12 cellular contexts compared by ENCODE assay signal in genomic region chr5:173679909-173680626, GRCh38.
DNase-seq lines count a peak whose midpoint lies in the region; ATAC-seq, FAIRE-seq and TF ChIP-seq lines count a peak whose summit lies in the region.
"Had no signal": no experiment of that assay in that cellular context is flagged by ENCODE, and none has a peak within 500 bp of the region (broad histone marks: within the 10 kb centered on the region; RNA-seq: fewer than 3 reads in every experiment).

No MANE protein-coding gene starts in this region.

- no peak for TF ChIP-seq POLR2A in GM12878 (IDR thresholded peaks at IDR 0.05; ENCODE audit: low read depth, low read length)
- no peak for TF ChIP-seq POLR2A in Peyer's patch (IDR thresholded peaks at IDR 0.05)
- TF ChIP-seq POLR2A in ovary (IDR thresholded peaks at IDR 0.05): no peak

- RAD21 ChIA-PET in GM12878 (lab: Charles Lee; ENCODE audit: unreplicated experiment): interaction anchor here (0.8 to 2.1 kb wide), 19 partner anchors 15 to 241 kb away, joined by 3 to 18 read pairs (median 4); no protein-coding TSS in a partner anchor

- POLR2A ChIA-PET in GM12878 (lab: Charles Lee): interaction anchor here (0.7 to 2.0 kb wide), 10 partner anchors 8 to 281 kb away, joined by 3 to 5 read pairs (median 4); partner anchors contain the start of gene CPEB4

- peak overlapping the region; percentile 6 for H2AFZ ChIP-seq in GM12878 (ENCODE audit: control insufficient read depth, low read depth, low read length)

- H4K20me1 ChIP-seq in GM12878 (ENCODE audit: control insufficient read depth, insufficient read depth): no peaks in the 10 kb centered on the region

- peak; percentile 83 for ATAC-seq in GM18498 (IDR thresholded peaks at IDR 0.05; ENCODE audit: unreplicated experiment)
- peak; percentile 44 for ATAC-seq in GM19467 (IDR thresholded peaks at IDR 0.05; ENCODE audit: unreplicated experiment)
- ATAC-seq in HG03045 (IDR thresholded peaks at IDR 0.05; ENCODE audit: unreplicated experiment): peak; percentile 44
- ATAC-seq in GM12878: peak; percentile 84
- ATAC-seq: natural killer cell treated with Interleukin-12 subunit alpha and Interleukin-12 subunit beta and Interleukin-15 and Interleukin-18, amount 100 ng/mL, for 72 hours had no signal

- H3K27me3 ChIP-seq in GM12878 (replicated peaks in 1 of 2; ENCODE audit: control insufficient read depth in 2 of 2, insufficient read depth in 2 of 2, low read length in 1 of 2): no peaks in the 10 kb centered on the region
- no peaks in the 10 kb centered on the region for H3K27me3 ChIP-seq in Peyer's patch
- H3K27me3 ChIP-seq in ovary: no peaks in the 10 kb centered on the region

- no peaks in the 10 kb centered on the region for H3K79me2 ChIP-seq in GM12878 (ENCODE audit: control insufficient read depth, insufficient read depth, low read length)

- H3K27ac ChIP-seq in GM12878 (ENCODE audit: control insufficient read depth, insufficient read depth) (peak overlapping the region; percentile 72), Peyer's patch (no peak overlapping the region), ovary (no peak overlapping the region)

- H3K9me3 ChIP-seq in GM12878 (replicated peaks; ENCODE audit: control insufficient read depth, insufficient read depth, low read length) (peaks cover 9% of the 10 kb centered on the region; the same call in 2 of the 3 replicates), Peyer's patch (no peaks in the 10 kb centered on the region), ovary (no peaks in the 10 kb centered on the region)

- no peak overlapping the region for H3K9ac ChIP-seq in GM12878 (ENCODE audit: control insufficient read depth, insufficient read depth, low read length)

- H3K4me1 ChIP-seq in GM12878 (ENCODE audit: control insufficient read depth, insufficient read depth, low read length) (peaks cover 22% of the 10 kb centered on the region), Peyer's patch (no peaks in the 10 kb centered on the region), ovary (ENCODE audit: insufficient read depth) (peaks cover 2% of the 10 kb centered on the region)

- SMC1A ChIA-PET in GM12878 (lab: Charles Lee; ENCODE audit: uncharacterized antibody, unreplicated experiment): interaction anchor here (0.7 to 2.9 kb wide), 31 partner anchors 8 to 291 kb away, joined by 3 to 14 read pairs (median 5); partner anchors contain the start of gene BOD1

- no peak for TF ChIP-seq EP300 in GM12878 (IDR thresholded peaks at IDR 0.05; ENCODE audit: borderline replicate concordance in 1 of 2, control insufficient read depth in 1 of 2, low read depth in 2 of 2, low read length in 2 of 2)
- TF ChIP-seq EP300 in ovary (IDR thresholded peaks at IDR 0.05): no peak

- TF ChIP-seq CTCF in GM12878 (IDR thresholded peaks at IDR 0.05 in 2 of 3, conservative IDR thresholded peaks at IDR 0.05 in 1 of 3; ENCODE audit: control insufficient read depth in 2 of 3, extremely low read depth in 1 of 3, insufficient read depth in 1 of 3, low read depth in 3 of 3, low read length in 3 of 3): no peak
- no peak for TF ChIP-seq CTCF in Peyer's patch (IDR thresholded peaks at IDR 0.05)
- TF ChIP-seq CTCF in ovary (IDR thresholded peaks at IDR 0.05): no peak

- CTCF ChIA-PET in GM12878 (lab: Yijun Ruan, JAX): interaction anchor here (0.6 to 2.5 kb wide), 14 partner anchors 10 to 245 kb away, joined by 3 to 10 read pairs (median 3); partner anchors contain the start of gene BOD1

- H3K4me2 ChIP-seq in GM12878 (ENCODE audit: control insufficient read depth, insufficient read depth): peak overlapping the region; percentile 4; the same call in 1 of the 2 replicates

- intact Hi-C loops in GM12878 (cut with micrococcal nuclease; ENCODE audit: unreplicated experiment): loop anchor here (2.0 to 10.0 kb wide), 5 partner anchors 65 to 245 kb away; partner anchors contain the start of gene CPEB4
- intact Hi-C loops in ovary (cut with DNase I): no loop called here

- no peak for FAIRE-seq in GM12878 (lab: Jason Lieb, UNC)

- DNase-seq in GM12878 (ENCODE audit: low read depth, low spot score): peak; percentile 47
- DNase-seq in ecto neural progenitor cell (ENCODE audit: low spot score): no peak
- no peak for DNase-seq in NCI-H748 (lab: John Stamatoyannopoulos, UW; ENCODE audit: unreplicated experiment)
- DNase-seq in Peyer's patch: no peak
- no peak for DNase-seq in ovary
- DNase-seq: C1 segment of cervical spinal cord; stimulated activated CD4-positive, alpha-beta T cell treated with anti-CD3 and anti-CD28 coated beads, Interleukin-4, amount 100 ng/mL, for 1 hour; T1000 had no signal

- WGBS in GM12878 (ENCODE audit: insufficient coverage, insufficient replicate concordance, low lambda C conversion rate, missing lambda C conversion rate): 97% methylated on average over 6 of the region's 6 CpGs
- 95 to 97% (median 95%) methylated on average over 6 of the region's 6 CpGs for WGBS in ovary, 3 donors

- no peak for TF ChIP-seq RAD21 in GM12878 (IDR thresholded peaks at IDR 0.05; ENCODE audit: insufficient read depth, low read depth, low read length)

- in situ Hi-C loops in GM12878 (cut with MboI): no loop called here

- no TSS peak for BruUV-seq in GM12878 (replicated peaks; lab: Mats Ljungman, UMichigan)

- H3K4me3 ChIP-seq in GM12878 (no peak overlapping the region), Peyer's patch (no peak overlapping the region), ovary (no peak overlapping the region)

- H3K36me3 ChIP-seq in GM12878 (ENCODE audit: control insufficient read depth in 2 of 2, insufficient read depth in 2 of 2, low read length in 1 of 2): no peaks in the 10 kb centered on the region
- no peaks in the 10 kb centered on the region for H3K36me3 ChIP-seq in Peyer's patch
- no peaks in the 10 kb centered on the region for H3K36me3 ChIP-seq in ovary

TF ChIP-seq in GM12878, 131 proteins besides CTCF, POLR2A, EP300 and RAD21 (continues in another document):
- TF ChIP-seq PBX3 (IDR thresholded peaks at IDR 0.05; ENCODE audit: insufficient replicate concordance, low read depth, low read length): peak; percentile 50
- no peak for TF ChIP-seq NFXL1 (IDR thresholded peaks at IDR 0.05; ENCODE audit: borderline replicate concordance)
- TF ChIP-seq, protein P1, sequence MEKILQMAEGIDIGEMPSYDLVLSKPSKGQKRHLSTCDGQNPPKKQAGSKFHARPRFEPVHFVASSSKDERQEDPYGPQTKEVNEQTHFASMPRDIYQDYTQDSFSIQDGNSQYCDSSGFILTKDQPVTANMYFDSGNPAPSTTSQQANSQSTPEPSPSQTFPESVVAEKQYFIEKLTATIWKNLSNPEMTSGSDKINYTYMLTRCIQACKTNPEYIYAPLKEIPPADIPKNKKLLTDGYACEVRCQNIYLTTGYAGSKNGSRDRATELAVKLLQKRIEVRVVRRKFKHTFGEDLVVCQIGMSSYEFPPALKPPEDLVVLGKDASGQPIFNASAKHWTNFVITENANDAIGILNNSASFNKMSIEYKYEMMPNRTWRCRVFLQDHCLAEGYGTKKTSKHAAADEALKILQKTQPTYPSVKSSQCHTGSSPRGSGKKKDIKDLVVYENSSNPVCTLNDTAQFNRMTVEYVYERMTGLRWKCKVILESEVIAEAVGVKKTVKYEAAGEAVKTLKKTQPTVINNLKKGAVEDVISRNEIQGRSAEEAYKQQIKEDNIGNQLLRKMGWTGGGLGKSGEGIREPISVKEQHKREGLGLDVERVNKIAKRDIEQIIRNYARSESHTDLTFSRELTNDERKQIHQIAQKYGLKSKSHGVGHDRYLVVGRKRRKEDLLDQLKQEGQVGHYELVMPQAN (conservative IDR thresholded peaks at IDR 0.05): no peak; the same call in 1 of the 2 replicates
- TF ChIP-seq GABPA (IDR thresholded peaks at IDR 0.05; ENCODE audit: low read depth): no peak
- TF ChIP-seq, protein P2, sequence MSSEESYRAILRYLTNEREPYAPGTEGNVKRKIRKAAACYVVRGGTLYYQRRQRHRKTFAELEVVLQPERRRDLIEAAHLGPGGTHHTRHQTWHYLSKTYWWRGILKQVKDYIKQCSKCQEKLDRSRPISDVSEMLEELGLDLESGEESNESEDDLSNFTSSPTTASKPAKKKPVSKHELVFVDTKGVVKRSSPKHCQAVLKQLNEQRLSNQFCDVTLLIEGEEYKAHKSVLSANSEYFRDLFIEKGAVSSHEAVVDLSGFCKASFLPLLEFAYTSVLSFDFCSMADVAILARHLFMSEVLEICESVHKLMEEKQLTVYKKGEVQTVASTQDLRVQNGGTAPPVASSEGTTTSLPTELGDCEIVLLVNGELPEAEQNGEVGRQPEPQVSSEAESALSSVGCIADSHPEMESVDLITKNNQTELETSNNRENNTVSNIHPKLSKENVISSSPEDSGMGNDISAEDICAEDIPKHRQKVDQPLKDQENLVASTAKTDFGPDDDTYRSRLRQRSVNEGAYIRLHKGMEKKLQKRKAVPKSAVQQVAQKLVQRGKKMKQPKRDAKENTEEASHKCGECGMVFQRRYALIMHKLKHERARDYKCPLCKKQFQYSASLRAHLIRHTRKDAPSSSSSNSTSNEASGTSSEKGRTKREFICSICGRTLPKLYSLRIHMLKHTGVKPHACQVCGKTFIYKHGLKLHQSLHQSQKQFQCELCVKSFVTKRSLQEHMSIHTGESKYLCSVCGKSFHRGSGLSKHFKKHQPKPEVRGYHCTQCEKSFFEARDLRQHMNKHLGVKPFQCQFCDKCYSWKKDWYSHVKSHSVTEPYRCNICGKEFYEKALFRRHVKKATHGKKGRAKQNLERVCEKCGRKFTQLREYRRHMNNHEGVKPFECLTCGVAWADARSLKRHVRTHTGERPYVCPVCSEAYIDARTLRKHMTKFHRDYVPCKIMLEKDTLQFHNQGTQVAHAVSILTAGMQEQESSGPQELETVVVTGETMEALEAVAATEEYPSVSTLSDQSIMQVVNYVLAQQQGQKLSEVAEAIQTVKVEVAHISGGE (CRISPR knock-in tag; IDR thresholded peaks at IDR 0.05): no peak
